Comparison of ENCODE assay signal across 32 cellular contexts in genomic region chr2:63283273-63283672, GRCh38.
"Had no signal": no experiment of that assay in that cellular context is flagged by ENCODE, and none has a peak within 500 bp of the region (broad histone marks: within the 10 kb centered on the region; RNA-seq: fewer than 3 reads in every experiment).

No MANE protein-coding gene starts in this region.

- H3K4me3 ChIP-seq: body of pancreas, breast epithelium had no signal

- H3K27me3 ChIP-seq: body of pancreas, brain microvascular endothelial cell, breast epithelium had no signal

- FAIRE-seq: astrocyte had no signal

- H3K36me3 ChIP-seq: brain microvascular endothelial cell, breast epithelium, WERI-Rb-1 had no signal

- H3K4me1 ChIP-seq: body of pancreas, breast epithelium had no signal

- H3K27ac ChIP-seq: body of pancreas, brain microvascular endothelial cell, breast epithelium, WERI-Rb-1 had no signal

- DNase-seq: activated CD4-positive, alpha-beta memory T cell treated with anti-CD3 and anti-CD28 coated beads, Interleukin-2, amount 10 ng/mL, durations not matched to agents 7 days and 5 days; activated CD4-positive, alpha-beta T cell treated with anti-CD3 and anti-CD28 coated beads for 1 hour; activated CD4-positive, alpha-beta T cell treated with anti-CD3 and anti-CD28 coated beads for 36 hours; activated CD4-positive, alpha-beta T cell treated with anti-CD3 and anti-CD28 coated beads for 48 hours; activated CD4-positive, alpha-beta T cell treated with anti-CD3 and anti-CD28 coated beads, Interleukin-2, amount 10 ng/mL, durations not matched to agents 7 days and 5 days; activated CD4-positive, alpha-beta T cell treated with anti-CD3 and anti-CD28 coated beads, Interleukin-2, amount 50 U/mL, for 48 hours; activated CD4-positive, CD25-positive, alpha-beta regulatory T cell; activated CD8-positive, alpha-beta memory T cell treated with anti-CD3 and anti-CD28 coated beads for 24 hours; activated CD8-positive, alpha-beta memory T cell treated with anti-CD3 and anti-CD28 coated beads, Interleukin-2, amount 10 ng/mL, durations not matched to agents 7 days and 5 days; activated CD8-positive, alpha-beta memory T cell treated with anti-CD3 and anti-CD28 coated beads, Interleukin-2, amount 50 U/mL, for 48 hours; activated CD8-positive, alpha-beta T cell treated with anti-CD3 and anti-CD28 coated beads, Interleukin-2, amount 10 ng/mL, durations not matched to agents 7 days and 5 days; activated effector memory CD4-positive, alpha-beta T cell treated with Interleukin-2 at 50 U/mL for 16 hours; activated gamma-delta T cell; activated naive CD4-positive, alpha-beta T cell treated with anti-CD3 and anti-CD28 coated beads, Interleukin-2, amount 10 ng/mL, durations not matched to agents 7 days and 5 days; activated naive CD4-positive, alpha-beta T cell treated with Interleukin-2 at 50 U/mL for 16 hours; activated naive CD8-positive, alpha-beta T cell treated with anti-CD3 and anti-CD28 coated beads, Interleukin-2, amount 10 ng/mL, durations not matched to agents 7 days and 5 days; activated naive CD8-positive, alpha-beta T cell treated with anti-CD3 and anti-CD28 coated beads, Interleukin-2, amount 50 U/mL, for 24 hours; activated T-cell treated with anti-CD3 and anti-CD28 coated beads, Interleukin-2, amount 50 U/mL, for 24 hours; activated T-cell treated with anti-CD3 and anti-CD28 coated beads, Interleukin-2, amount 50 U/mL, for 48 hours; amygdala; anterior cingulate cortex; body of pancreas; brain microvascular endothelial cell; central memory CD4-positive, alpha-beta T cell; T-helper 1 cell; T-helper 2 cell; T-helper 9 cell; WERI-Rb-1 had no signal

- ATAC-seq: activated CD4-positive, alpha-beta T cell treated with anti-CD3 and anti-CD28 coated beads for 36 hours; activated CD4-positive, CD25-positive, alpha-beta regulatory T cell treated with anti-CD3 and anti-CD28 coated beads, Interleukin-2, amount 50 U/mL, for 24 hours; activated CD8-positive, alpha-beta memory T cell treated with anti-CD3 and anti-CD28 coated beads, Interleukin-2, amount 10 ng/mL, durations not matched to agents 7 days and 5 days; activated CD8-positive, alpha-beta T cell treated with anti-CD3 and anti-CD28 coated beads, Interleukin-2, amount 10 ng/mL, durations not matched to agents 7 days and 5 days; activated naive CD8-positive, alpha-beta T cell treated with anti-CD3 and anti-CD28 coated beads, Interleukin-2, amount 50 U/mL, for 24 hours; body of pancreas; WTC11 had no signal
